29 cellular contexts compared by ENCODE assay signal in the genomic region with DNA sequence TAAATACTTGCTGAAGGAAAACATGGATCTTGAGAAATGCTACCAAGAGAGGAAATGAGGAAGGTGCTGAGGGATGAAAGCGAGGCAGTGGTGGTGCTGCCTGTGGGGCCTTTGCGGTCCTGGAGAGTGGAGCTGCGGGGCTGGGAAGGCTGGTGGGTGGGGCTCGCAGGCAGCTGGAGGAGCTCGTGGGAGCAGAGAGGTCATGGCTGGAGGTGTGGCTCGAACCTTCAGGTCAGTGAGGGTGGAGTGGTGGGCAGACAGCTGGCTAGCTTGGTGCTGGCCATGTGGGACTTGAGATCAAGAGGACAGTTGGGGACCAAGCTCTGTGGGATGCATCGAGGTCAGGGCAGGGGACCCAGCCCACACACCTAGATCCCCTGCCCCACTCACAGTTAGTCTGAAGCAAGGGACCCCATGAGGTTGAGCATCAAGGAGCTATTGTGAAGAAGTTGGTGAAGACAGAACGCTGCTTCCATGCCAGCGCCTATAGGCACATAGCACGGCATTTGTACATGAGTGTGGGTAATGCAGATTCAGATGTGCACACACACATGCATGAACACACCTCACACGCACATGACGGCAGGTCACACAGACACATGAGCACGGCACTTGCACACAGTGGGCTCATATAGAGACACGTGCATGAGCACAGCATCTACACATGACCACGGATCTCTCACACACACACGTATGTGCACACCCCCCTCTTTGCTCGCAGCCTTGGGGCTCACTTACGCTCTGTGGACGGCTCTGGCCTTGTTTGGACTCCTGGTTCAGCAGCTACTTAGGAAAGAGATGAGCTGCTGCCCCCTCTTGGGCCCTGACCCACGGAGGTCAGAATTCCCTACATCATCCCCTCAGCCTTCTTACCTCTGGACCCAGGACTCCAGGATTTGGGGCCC. TPM values are rescaled to one million over a fixed set of nuclear protein-coding genes. Genes with fewer than 3 reads are reported as not detected.
A peak's percentile ranks its signal among the peaks of the same experiment; 100 is the strongest.
DNase-seq lines count a peak whose midpoint lies in the region; ATAC-seq and TF ChIP-seq lines count a peak whose summit lies in the region.
"Had no signal": no experiment of that assay in that cellular context is flagged by ENCODE, and none has a peak within 500 bp of the region (broad histone marks: within the 10 kb centered on the region; RNA-seq: fewer than 3 reads in every experiment).

No MANE protein-coding gene starts in this region.

- H3K9me2 ChIP-seq in MM.1S (replicated peaks; ENCODE audit: insufficient read depth, low read length): no peaks in the 10 kb centered on the region

- H3K27ac ChIP-seq in CD4-positive, alpha-beta memory T cell (ENCODE audit: low read depth, low read length): no peak overlapping the region
- H3K27ac ChIP-seq in MM.1S (ENCODE audit: low read length) (no peak overlapping the region), osteoblast (ENCODE audit: low read depth, low read length) (no peak overlapping the region)
- H3K27ac ChIP-seq: body of pancreas, esophagus squamous epithelium, gastroesophageal sphincter had no signal

- H2AFZ ChIP-seq in MM.1S (ENCODE audit: low read length): no peak overlapping the region
- no peak overlapping the region for H2AFZ ChIP-seq in osteoblast (ENCODE audit: low read length)

- intact Hi-C loops in CD4-positive, alpha-beta memory T cell (cut with micrococcal nuclease): no loop called here

- peaks cover 11% of the 10 kb centered on the region for H3K4me1 ChIP-seq in CD4-positive, alpha-beta memory T cell (ENCODE audit: insufficient read depth, low read length)
- H3K4me1 ChIP-seq in MM.1S (ENCODE audit: low read length) (peaks cover 10% of the 10 kb centered on the region), osteoblast (ENCODE audit: insufficient read depth, low read length) (no peaks in the 10 kb centered on the region)

- no peak for TF ChIP-seq CTCF in MM.1S (IDR thresholded peaks at IDR 0.05; ENCODE audit: low read length)
- no peak for TF ChIP-seq CTCF in glutamatergic neuron (IDR thresholded peaks at IDR 0.05; ENCODE audit: partially characterized antibody, unreplicated experiment)
- TF ChIP-seq CTCF in osteoblast (IDR thresholded peaks at IDR 0.05; ENCODE audit: extremely low read depth, low read depth, low read length): no peak
- no peak for TF ChIP-seq CTCF in GM20000 (IDR thresholded peaks at IDR 0.05; ENCODE audit: extremely low read depth, missing control alignments)

- H3K9ac ChIP-seq in MM.1S (ENCODE audit: low read length): no peak overlapping the region

- H3K27me3 Mint-ChIP-seq in CD4-positive, alpha-beta memory T cell: no peaks in the 10 kb centered on the region
- peaks cover 8% of the 10 kb centered on the region for H3K27me3 Mint-ChIP-seq in glutamatergic neuron (ENCODE audit: unreplicated experiment)
- H3K27me3 Mint-ChIP-seq: activated naive CD8-positive, alpha-beta T cell treated with anti-CD3 and anti-CD28 coated beads, Interleukin-2, amount 50 U/mL, for 24 hours had no signal

- H3K36me3 ChIP-seq in CD4-positive, alpha-beta memory T cell (ENCODE audit: insufficient read depth, low read length): no peaks in the 10 kb centered on the region
- no peaks in the 10 kb centered on the region for H3K36me3 ChIP-seq in MM.1S (replicated peaks; ENCODE audit: insufficient read depth, low read length)
- H3K36me3 ChIP-seq in osteoblast (ENCODE audit: insufficient read depth, low read length): no peaks in the 10 kb centered on the region

- H3K9me3 ChIP-seq in CD4-positive, alpha-beta memory T cell (ENCODE audit: control insufficient read depth in 1 of 2, low read length in 2 of 2): no peaks in the 10 kb centered on the region
- H3K9me3 ChIP-seq in MM.1S (replicated peaks; ENCODE audit: insufficient read depth, low read length) (no peaks in the 10 kb centered on the region), osteoblast (ENCODE audit: low read depth, low read length) (no peaks in the 10 kb centered on the region)
- H3K9me3 ChIP-seq: body of pancreas, esophagus squamous epithelium, gastroesophageal sphincter had no signal

- 0 out of 2 replicates have a peak, but pooled peaks cover 5% of the 10 kb centered on the region for H3F3A ChIP-seq in MM.1S (ENCODE audit: insufficient read depth, low read length)

- peak overlapping the region in 4 of 7 donors; percentile 28 to 80 (median 64) for H3K27ac Mint-ChIP-seq in CD4-positive, alpha-beta memory T cell
- peak overlapping the region; percentile 25 for H3K27ac Mint-ChIP-seq in glutamatergic neuron (ENCODE audit: unreplicated experiment)
- H3K27ac Mint-ChIP-seq: activated CD4-positive, alpha-beta memory T cell treated with anti-CD3 and anti-CD28 coated beads for 36 hours; activated naive CD8-positive, alpha-beta T cell treated with anti-CD3 and anti-CD28 coated beads, Interleukin-2, amount 50 U/mL, for 24 hours had no signal

- H3K79me2 ChIP-seq in MM.1S (ENCODE audit: low read length) (peaks cover 3% of the 10 kb centered on the region; the same call in 1 of the 2 replicates), osteoblast (ENCODE audit: insufficient read depth, low read length) (no peaks in the 10 kb centered on the region)

- no peaks in the 10 kb centered on the region for H4K20me1 ChIP-seq in MM.1S (ENCODE audit: insufficient read depth, low read length)
- no peaks in the 10 kb centered on the region for H4K20me1 ChIP-seq in osteoblast (ENCODE audit: insufficient read depth, low read length)

- H3K4me2 ChIP-seq in MM.1S (ENCODE audit: low read depth, low read length) (peak overlapping the region; percentile 21; the same call in 1 of the 2 replicates), osteoblast (ENCODE audit: insufficient read depth, low read length) (no peak overlapping the region)

- H3K9me3 Mint-ChIP-seq in CD4-positive, alpha-beta memory T cell: no peaks in the 10 kb centered on the region
- H3K9me3 Mint-ChIP-seq in glutamatergic neuron (ENCODE audit: unreplicated experiment): peaks cover 11% of the 10 kb centered on the region
- H3K9me3 Mint-ChIP-seq: activated CD4-positive, alpha-beta memory T cell treated with anti-CD3 and anti-CD28 coated beads for 36 hours; activated naive CD8-positive, alpha-beta T cell treated with anti-CD3 and anti-CD28 coated beads, Interleukin-2, amount 50 U/mL, for 24 hours had no signal

- H3K4me3 ChIP-seq in CD4-positive, alpha-beta memory T cell (ENCODE audit: low read length in 2 of 2): no peak overlapping the region
- H3K4me3 ChIP-seq in MM.1S (ENCODE audit: low read length) (no peak overlapping the region), osteoblast (ENCODE audit: insufficient read depth, low read length) (no peak overlapping the region)
- H3K4me3 ChIP-seq: body of pancreas, esophagus squamous epithelium, gastroesophageal sphincter had no signal

- POLR2A ChIA-PET in CD4-positive, alpha-beta memory T cell (lab: Charles Lee; ENCODE audit: partially characterized antibody): no interaction called here

- no peaks in the 10 kb centered on the region for H3K36me3 Mint-ChIP-seq in CD4-positive, alpha-beta memory T cell
- H3K36me3 Mint-ChIP-seq in glutamatergic neuron (ENCODE audit: unreplicated experiment): no peaks in the 10 kb centered on the region
- H3K36me3 Mint-ChIP-seq: activated CD4-positive, alpha-beta memory T cell treated with anti-CD3 and anti-CD28 coated beads for 36 hours had no signal

- peaks cover 9 to 23% (median 11%) of the 10 kb centered on the region in 4 donors for H3K4me1 Mint-ChIP-seq in CD4-positive, alpha-beta memory T cell
- peaks cover 21% of the 10 kb centered on the region for H3K4me1 Mint-ChIP-seq in glutamatergic neuron (ENCODE audit: low read depth, unreplicated experiment)

- no peak for DNase-seq in CD4-positive, alpha-beta memory T cell
- DNase-seq in MM.1S: no peak
- peak; percentile 13 for DNase-seq in glutamatergic neuron
- peak; percentile 77 for DNase-seq in osteoblast (ENCODE audit: insufficient read length, low spot score, missing footprints)
- no peak for DNase-seq in GM20000 (ENCODE audit: low spot score)
- DNase-seq in NCI-H226: no peak
- DNase-seq in stimulated activated CD4-positive, alpha-beta T cell treated with anti-CD3 and anti-CD28 coated beads, Interleukin-12 subunit alpha, Interleukin-12 subunit beta, amount 100 ng/mL, for 4 hours: no peak
- DNase-seq: activated CD4-positive, CD25-positive, alpha-beta regulatory T cell; activated CD8-positive, alpha-beta memory T cell treated with anti-CD3 and anti-CD28 coated beads, Interleukin-2, amount 50 U/mL, for 48 hours; activated naive CD8-positive, alpha-beta T cell treated with anti-CD3 and anti-CD28 coated beads, Interleukin-2, amount 50 U/mL, for 24 hours; C1 segment of cervical spinal cord; Calu3; effector memory CD4-positive, alpha-beta T cell; esophagus squamous epithelium; KBM-7; MV-4-11; nucleus accumbens; stimulated activated CD4-positive, alpha-beta T cell treated with anti-CD3 and anti-CD28 coated beads, Interleukin-15, amount 100 ng/mL, for 24 hours; stimulated activated naive CD8-positive, alpha-beta T cell treated with anti-CD3 and anti-CD28 coated beads, Interleukin-15, Interleukin-2, amounts not matched to agents 100 U/mL and 50 U/mL, for 24 hours had no signal

- peak overlapping the region in 1 of 8 donors; percentile 52 for H3K4me3 Mint-ChIP-seq in CD4-positive, alpha-beta memory T cell
- H3K4me3 Mint-ChIP-seq in glutamatergic neuron (ENCODE audit: unreplicated experiment): peak overlapping the region; percentile 30
- H3K4me3 Mint-ChIP-seq: activated CD4-positive, alpha-beta memory T cell treated with anti-CD3 and anti-CD28 coated beads for 36 hours; activated naive CD8-positive, alpha-beta T cell treated with anti-CD3 and anti-CD28 coated beads, Interleukin-2, amount 50 U/mL, for 24 hours had no signal

- ATAC-seq in HG03439 (IDR thresholded peaks at IDR 0.05; ENCODE audit: unreplicated experiment): no peak
- ATAC-seq: body of pancreas, gastroesophageal sphincter, HCT116 had no signal

- H3K27me3 ChIP-seq in CD4-positive, alpha-beta memory T cell (ENCODE audit: insufficient read depth, low read length): no peaks in the 10 kb centered on the region
- H3K27me3 ChIP-seq in MM.1S (replicated peaks; ENCODE audit: insufficient read depth, low read length): no peaks in the 10 kb centered on the region
- H3K27me3 ChIP-seq in osteoblast (ENCODE audit: insufficient read depth, low read length): no peaks in the 10 kb centered on the region
- H3K27me3 ChIP-seq: body of pancreas, esophagus squamous epithelium had no signal

- CTCF ChIA-PET in CD4-positive, alpha-beta memory T cell (lab: Charles Lee; ENCODE audit: partially characterized antibody): no interaction called here

RNA-seq across cellular contexts. Expression of a gene that starts 30.4 kb away (rescaled TPM):
- not detected for total RNA-seq in CD4-positive, alpha-beta memory T cell
- polyA plus RNA-seq in CD4-positive, alpha-beta memory T cell: not detected
- total RNA-seq in glutamatergic neuron (ENCODE audit: unreplicated experiment): 20.4 TPM
- 0.36 and 0.59 TPM in 2 replicates for total RNA-seq in osteoblast
- total RNA-seq: HT-29 had no signal

RNA-seq across cellular contexts. Expression of a gene that starts 34.9 kb away (rescaled TPM):
- not detected for total RNA-seq in CD4-positive, alpha-beta memory T cell
- polyA plus RNA-seq in CD4-positive, alpha-beta memory T cell: not detected
- not detected for total RNA-seq in glutamatergic neuron (ENCODE audit: unreplicated experiment)
- total RNA-seq in osteoblast: 1.4 TPM in 1 of 2 replicates, not detected in the other
- total RNA-seq: activated CD4-positive, alpha-beta memory T cell treated with anti-CD3 and anti-CD28 coated beads for 36 hours; body of pancreas; Calu3; Daoy; esophagus squamous epithelium; gastroesophageal sphincter; HT-29; NCI-H460 had no signal
- polyA plus RNA-seq: AG04450, keratinocyte had no signal

Comparison
In these comparisons a context has a peak if more than half of its experiments do, and no peak if none do; other contexts are left out.
1. DNase-seq: peak in glutamatergic neuron (single experiment) and osteoblast (single experiment); none in CD4-positive, alpha-beta memory T cell (0 of 5), MM.1S (single experiment), GM20000 (single experiment), NCI-H226 (single experiment) and stimulated activated CD4-positive, alpha-beta T cell treated with anti-CD3 and anti-CD28 coated beads, Interleukin-12 subunit alpha, Interleukin-12 subunit beta, amount 100 ng/mL, for 4 hours (single experiment).
2. RNA of a gene that starts 30.4 kb away (total RNA-seq): 20.4 TPM in glutamatergic neuron (single experiment); 0.36 to 0.59 TPM in osteoblast and not detected in CD4-positive, alpha-beta memory T cell; every median in the first group is over 10 times any median in the second.